In genomic region chr17:77107506-77108433, GRCh38 we compare ENCODE assay signal across 1 cellular context.
TF ChIP-seq lines count a peak whose summit lies in the region.

No MANE protein-coding gene starts in this region.

TF ChIP-seq in GM12878, 131 proteins besides CTCF, POLR2A, EP300 and RAD21 (continued from another document and continues in another):
- TF ChIP-seq ZNF592 (IDR thresholded peaks at IDR 0.05) (peak; percentile 54; the same call in 1 of the 2 replicates), PAX8 (IDR thresholded peaks at IDR 0.05) (no peak), MYB (IDR thresholded peaks at IDR 0.05; ENCODE audit: borderline replicate concordance, low read depth, low read length) (no peak), NR2F1 (conservative IDR thresholded peaks at IDR 0.05) (peak; percentile 87), CBX5 (IDR thresholded peaks at IDR 0.05; ENCODE audit: low read depth) (no peak), RELB (IDR thresholded peaks at IDR 0.05; ENCODE audit: low read depth) (peak; percentile 93), MTA3 (IDR thresholded peaks at IDR 0.05; ENCODE audit: borderline replicate concordance, low read length) (peak; percentile 89; the same call in 1 of the 2 replicates), NR2C1 (IDR thresholded peaks at IDR 0.05) (no peak), ASH2L (IDR thresholded peaks at IDR 0.05; ENCODE audit: borderline replicate concordance, low read depth) (no peak), PML (IDR thresholded peaks at IDR 0.05; ENCODE audit: low read length) (peak; percentile 55; the same call in 1 of the 2 replicates), E4F1 (IDR thresholded peaks at IDR 0.05; ENCODE audit: borderline replicate concordance, partially characterized antibody) (no peak), CREM (IDR thresholded peaks at IDR 0.05; ENCODE audit: low read depth) (peak; percentile 95), REST (IDR thresholded peaks at IDR 0.05; ENCODE audit: low read depth, low read length) (no peak), ZNF207 (IDR thresholded peaks at IDR 0.05; ENCODE audit: borderline replicate concordance) (no peak), DPF2 (IDR thresholded peaks at IDR 0.05) (peak; percentile 75), ELK1 (IDR thresholded peaks at IDR 0.05; ENCODE audit: low read depth, low read length) (no peak), MEF2B (IDR thresholded peaks at IDR 0.05; ENCODE audit: partially characterized antibody, poor library complexity, severe bottlenecking) (no peak), SKIL (IDR thresholded peaks at IDR 0.05; ENCODE audit: low read depth, poor library complexity, severe bottlenecking) (peak; percentile 76), GATAD2B (conservative IDR thresholded peaks at IDR 0.05; ENCODE audit: low read depth) (peak; percentile 41), NRF1 (conservative IDR thresholded peaks at IDR 0.05; ENCODE audit: low read depth, low read length) (no peak), BCLAF1 (IDR thresholded peaks at IDR 0.05) (no peak), LARP7 (IDR thresholded peaks at IDR 0.05) (no peak), BHLHE40 (IDR thresholded peaks at IDR 0.05; ENCODE audit: borderline replicate concordance in 1 of 2, low read depth in 2 of 2, low read length in 1 of 2) (peak; percentile 61 to 72), ZNF687 (IDR thresholded peaks at IDR 0.05) (peak; percentile 72), TCF3 (IDR thresholded peaks at IDR 0.05; ENCODE audit: borderline replicate concordance, insufficient read depth, low read depth, low read length) (no peak), CHD2 (IDR thresholded peaks at IDR 0.05; ENCODE audit: borderline replicate concordance, low read depth, low read length) (no peak; the same call in 1 of the 2 replicates), BACH1 (IDR thresholded peaks at IDR 0.05; ENCODE audit: borderline replicate concordance) (0 out of 2 replicates have a peak, but pooled peaks have one; percentile 25), RBBP5 (conservative IDR thresholded peaks at IDR 0.05) (no peak), MLLT1 (IDR thresholded peaks at IDR 0.05) (peak; percentile 60), SUZ12 (IDR thresholded peaks at IDR 0.05; ENCODE audit: unreplicated experiment) (no peak), MTA2 (IDR thresholded peaks at IDR 0.05; ENCODE audit: low read depth) (peak; percentile 82)
